ENCODE assay signal across 8 cellular contexts in the genomic region with DNA sequence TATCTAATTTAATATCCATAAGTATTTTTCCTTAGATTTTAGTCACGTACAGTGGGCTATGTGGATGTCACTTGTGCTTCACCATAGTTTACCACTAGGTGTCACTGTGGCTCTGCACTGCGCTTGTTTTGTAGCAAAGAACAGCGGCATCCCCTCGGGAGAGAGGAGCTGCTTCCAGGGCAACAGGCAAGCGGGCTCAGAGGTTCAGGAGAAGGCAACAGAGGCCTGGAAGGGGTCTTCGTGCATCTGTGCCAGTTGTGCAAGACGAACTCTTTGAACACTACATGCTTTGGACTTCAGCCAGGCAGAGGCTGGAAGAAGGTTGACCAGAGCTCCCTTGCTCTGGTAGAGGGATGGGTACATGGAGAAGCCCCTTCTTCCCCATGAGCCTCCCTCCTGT. TPM values are rescaled to one million over a fixed set of nuclear protein-coding genes. Genes with fewer than 3 reads are reported as not detected.
DNase-seq lines count a peak whose midpoint lies in the region; ATAC-seq, FAIRE-seq and TF ChIP-seq lines count a peak whose summit lies in the region.

No MANE protein-coding gene starts in this region.

- no peaks in the 10 kb centered on the region for H3K27me3 Mint-ChIP-seq in astrocyte (ENCODE audit: low read depth, unreplicated experiment)

- H3K36me3 ChIP-seq in astrocyte (ENCODE audit: insufficient read depth, low read length) (peaks cover 15% of the 10 kb centered on the region), small intestine (ENCODE audit: control insufficient read depth in 2 of 2, insufficient read depth in 2 of 2, low read length in 2 of 2) (no peaks in the 10 kb centered on the region)

- H3K4me1 ChIP-seq in astrocyte (ENCODE audit: insufficient read depth, low read length) (no peaks in the 10 kb centered on the region), small intestine (ENCODE audit: control insufficient read depth in 2 of 2, insufficient read depth in 1 of 2, low read depth in 1 of 2, low read length in 1 of 2) (no peaks in the 10 kb centered on the region)

- no peaks in the 10 kb centered on the region for H3K9me3 ChIP-seq in astrocyte (ENCODE audit: insufficient read depth, low read depth, low read length)
- H3K9me3 ChIP-seq in small intestine (ENCODE audit: control insufficient read depth, low read depth), result no peaks in the 10 kb centered on the region

- H3K27me3 ChIP-seq in astrocyte (ENCODE audit: insufficient read depth, low read length) (no peaks in the 10 kb centered on the region), small intestine (ENCODE audit: control insufficient read depth in 2 of 2, insufficient read depth in 2 of 2, low read length in 2 of 2) (no peaks in the 10 kb centered on the region)

- no peak overlapping the region for H3K4me3 ChIP-seq in astrocyte (ENCODE audit: insufficient read depth, low read depth, low read length)
- no peak overlapping the region for H3K4me3 ChIP-seq in small intestine (ENCODE audit: low read depth in 1 of 2, low read length in 2 of 2)

- peak; percentile 64 for FAIRE-seq in astrocyte (lab: Jason Lieb, UNC)
- no peak for FAIRE-seq in small intestine (lab: Jason Lieb, UNC)

- no peak overlapping the region for H3K9ac ChIP-seq in astrocyte (ENCODE audit: low read length)

- H4K20me1 ChIP-seq in astrocyte (ENCODE audit: insufficient read depth, low read length), result peaks cover 39% of the 10 kb centered on the region

- peaks cover 9% of the 10 kb centered on the region for H3K36me3 Mint-ChIP-seq in astrocyte (ENCODE audit: low read depth, unreplicated experiment)

- no peak overlapping the region for H3K27ac ChIP-seq in astrocyte (ENCODE audit: low read depth, low read length)
- no peak overlapping the region for H3K27ac ChIP-seq in small intestine (ENCODE audit: low read depth in 1 of 2, low read length in 1 of 2)

- no peak overlapping the region for H3K4me3 Mint-ChIP-seq in astrocyte (ENCODE audit: unreplicated experiment)

- no peaks in the 10 kb centered on the region for H3K9me3 Mint-ChIP-seq in astrocyte (ENCODE audit: unreplicated experiment)

- no peak overlapping the region for H3K27ac Mint-ChIP-seq in astrocyte (ENCODE audit: unreplicated experiment)

- peaks cover 16% of the 10 kb centered on the region for H3K4me1 Mint-ChIP-seq in astrocyte (ENCODE audit: low read depth, unreplicated experiment)

- no peak overlapping the region for H2AFZ ChIP-seq in astrocyte (ENCODE audit: low read depth, low read length)

- 0 to 3% (median 3%) methylated on average over 7 of the region's 7 CpGs for WGBS in small intestine, 3 donors

- no peaks in the 10 kb centered on the region for H3K79me2 ChIP-seq in astrocyte (ENCODE audit: insufficient read depth, low read length)

- no peak overlapping the region for H3K4me2 ChIP-seq in astrocyte (ENCODE audit: low read length)

- DNase-seq in C1 segment of cervical spinal cord (lab: John Stamatoyannopoulos, UW), result peak in 11 of 14 donors; percentile 28 to 61 (median 43)
- peak; percentile 82 for DNase-seq in NCI-H1930 (lab: John Stamatoyannopoulos, UW)
- DNase-seq in T-helper 9 cell, result peak; percentile 64
- peak; percentile 46 for DNase-seq in astrocyte (ENCODE audit: low read depth)
- peak; percentile 65 to 72 for DNase-seq in hippocampal formation (lab: John Stamatoyannopoulos, UW)
- peak; percentile 76 for DNase-seq in small intestine

- peak; percentile 97 for TF ChIP-seq CTCF in astrocyte (IDR thresholded peaks at IDR 0.05; ENCODE audit: insufficient read depth, low read depth, low read length)

- ATAC-seq in GM21723 (IDR thresholded peaks at IDR 0.05; ENCODE audit: unreplicated experiment), result peak; percentile 55
- no peak for ATAC-seq in HG03139 (IDR thresholded peaks at IDR 0.05; ENCODE audit: unreplicated experiment)

RNA-seq across cellular contexts. Expression of gene CYB561, which starts 20.6 kb away (rescaled TPM):
- total RNA-seq in astrocyte, result 8.1 and 8.3 TPM in 2 replicates
- 10 to 100 TPM; 18.4 to 60.2 (median 31.8) TPM for polyA plus RNA-seq in small intestine

RNA-seq across cellular contexts. Expression of gene ACE, which starts 51.4 kb away (rescaled TPM):
- 0.87 and 1.0 TPM in 2 replicates for total RNA-seq in astrocyte
- polyA plus RNA-seq in small intestine, result 100 to 1,000 TPM in 2 of 3 donors, 10 to 100 TPM in 1; 49.6 to 216 (median 128) TPM
